10 cellular contexts compared by ENCODE assay signal in genomic region chr19:41563847-41564514, GRCh38. TPM values are rescaled to one million over a fixed set of nuclear protein-coding genes. Genes with fewer than 3 reads are reported as not detected.
DNase-seq lines count a peak whose midpoint lies in the region; ATAC-seq, FAIRE-seq and TF ChIP-seq lines count a peak whose summit lies in the region.
"Had no signal": no experiment of that assay in that cellular context is flagged by ENCODE, and none has a peak within 500 bp of the region (broad histone marks: within the 10 kb centered on the region; RNA-seq: fewer than 3 reads in every experiment).

No MANE protein-coding gene starts in this region.

- FAIRE-seq in GM12892 (lab: Jason Lieb, UNC), result no peak

- H3K9me3 ChIP-seq in effector memory CD4-positive, alpha-beta T cell (ENCODE audit: control insufficient read depth, low read length), result no peaks in the 10 kb centered on the region
- H3K9me3 ChIP-seq: right lobe of liver had no signal

- H3K9me3 Mint-ChIP-seq in activated CD8-positive, alpha-beta memory T cell treated with anti-CD3 and anti-CD28 coated beads, Interleukin-2, amount 10 ng/mL, durations not matched to agents 7 days and 5 days (ENCODE audit: low read depth), result no peaks in the 10 kb centered on the region
- no peaks in the 10 kb centered on the region for H3K9me3 Mint-ChIP-seq in T-helper 2 cell treated with Interferon-gamma antibody and Interleukin-4, amounts not matched to agents 5 μg/mL and 100 μg/mL, for 36 hours

- H3K27ac ChIP-seq in effector memory CD4-positive, alpha-beta T cell (ENCODE audit: insufficient read depth, low read length, poor library complexity, severe bottlenecking), result peak overlapping the region; percentile 64
- H3K27ac ChIP-seq: right lobe of liver had no signal

- no peak overlapping the region for H3K27ac Mint-ChIP-seq in activated CD8-positive, alpha-beta memory T cell treated with anti-CD3 and anti-CD28 coated beads, Interleukin-2, amount 10 ng/mL, durations not matched to agents 7 days and 5 days
- H3K27ac Mint-ChIP-seq in T-helper 2 cell treated with Interferon-gamma antibody and Interleukin-4, amounts not matched to agents 5 μg/mL and 100 μg/mL, for 36 hours, result peak overlapping the region; percentile 21

- H3K4me3 ChIP-seq in effector memory CD4-positive, alpha-beta T cell (ENCODE audit: insufficient read depth, low read depth, low read length, poor library complexity, severe bottlenecking), result peak overlapping the region; percentile 23
- H3K4me3 ChIP-seq: right lobe of liver had no signal

- peak; percentile 52 for ATAC-seq in activated CD8-positive, alpha-beta memory T cell treated with anti-CD3 and anti-CD28 coated beads, Interleukin-2, amount 10 ng/mL, durations not matched to agents 7 days and 5 days
- peak; percentile 79 for ATAC-seq in stimulated activated naive CD8-positive, alpha-beta T cell treated with anti-CD3 and anti-CD28 coated beads, Interleukin-15, Interleukin-2, amounts not matched to agents 100 U/mL and 50 U/mL, for 24 hours
- no peak for ATAC-seq in HG03460 (IDR thresholded peaks at IDR 0.05; ENCODE audit: unreplicated experiment)
- ATAC-seq in left ventricle myocardium superior, result no peak

- no peak for DNase-seq in activated CD8-positive, alpha-beta memory T cell treated with anti-CD3 and anti-CD28 coated beads, Interleukin-2, amount 10 ng/mL, durations not matched to agents 7 days and 5 days
- DNase-seq in activated CD8-positive, alpha-beta memory T cell treated with anti-CD3 and anti-CD28 coated beads for 24 hours, result no peak
- DNase-seq in T-helper 2 cell treated with Interferon-gamma antibody and Interleukin-4, amounts not matched to agents 5 μg/mL and 100 μg/mL, for 36 hours (ENCODE audit: low spot score), result no peak
- DNase-seq in effector memory CD4-positive, alpha-beta T cell, result peak; percentile 28 to 52 (median 43)
- peak; percentile 56 for DNase-seq in stimulated activated naive CD8-positive, alpha-beta T cell treated with anti-CD3 and anti-CD28 coated beads, Interleukin-15, Interleukin-2, amounts not matched to agents 100 U/mL and 50 U/mL, for 24 hours
- no peak for DNase-seq in GM12892 (ENCODE audit: insufficient read length)
- no peak for DNase-seq in left ventricle myocardium superior

- no peaks in the 10 kb centered on the region for H3K36me3 ChIP-seq in effector memory CD4-positive, alpha-beta T cell (ENCODE audit: control insufficient read depth, insufficient read depth, low read length)
- H3K36me3 ChIP-seq: right lobe of liver had no signal

- peaks cover 37% of the 10 kb centered on the region for H3K4me1 ChIP-seq in effector memory CD4-positive, alpha-beta T cell (ENCODE audit: control insufficient read depth, insufficient read depth, low read length, poor library complexity, severe bottlenecking)
- H3K4me1 ChIP-seq: right lobe of liver had no signal

- CTCF ChIA-PET in activated CD8-positive, alpha-beta memory T cell treated with anti-CD3 and anti-CD28 coated beads, Interleukin-2, amount 10 ng/mL, durations not matched to agents 7 days and 5 days (lab: Charles Lee), result interaction anchor here (0.7 to 23.1 kb wide), 14 partner anchors 8 to 124 kb away, joined by 3 to 497 read pairs (median 8); partner anchors contain the start of genes CEACAM21 and DMAC2

- peaks cover 52% of the 10 kb centered on the region for H3K4me1 Mint-ChIP-seq in activated CD8-positive, alpha-beta memory T cell treated with anti-CD3 and anti-CD28 coated beads, Interleukin-2, amount 10 ng/mL, durations not matched to agents 7 days and 5 days
- H3K4me1 Mint-ChIP-seq in T-helper 2 cell treated with Interferon-gamma antibody and Interleukin-4, amounts not matched to agents 5 μg/mL and 100 μg/mL, for 36 hours (ENCODE audit: low read depth), result peaks cover 54% of the 10 kb centered on the region

- H3K27me3 ChIP-seq in effector memory CD4-positive, alpha-beta T cell (replicated peaks; ENCODE audit: control insufficient read depth, insufficient read depth, low read length, poor library complexity, severe bottlenecking), result no peaks in the 10 kb centered on the region

- TF ChIP-seq POLR2A in GM12892 (IDR thresholded peaks at IDR 0.05; ENCODE audit: low read depth, low read length), result no peak

- H3K27me3 Mint-ChIP-seq in activated CD8-positive, alpha-beta memory T cell treated with anti-CD3 and anti-CD28 coated beads, Interleukin-2, amount 10 ng/mL, durations not matched to agents 7 days and 5 days, result no peaks in the 10 kb centered on the region
- peaks cover 13% of the 10 kb centered on the region for H3K27me3 Mint-ChIP-seq in T-helper 2 cell treated with Interferon-gamma antibody and Interleukin-4, amounts not matched to agents 5 μg/mL and 100 μg/mL, for 36 hours (ENCODE audit: low read depth)

- H3K4me3 Mint-ChIP-seq in activated CD8-positive, alpha-beta memory T cell treated with anti-CD3 and anti-CD28 coated beads, Interleukin-2, amount 10 ng/mL, durations not matched to agents 7 days and 5 days, result no peak overlapping the region
- H3K4me3 Mint-ChIP-seq in T-helper 2 cell treated with Interferon-gamma antibody and Interleukin-4, amounts not matched to agents 5 μg/mL and 100 μg/mL, for 36 hours, result peak overlapping the region; percentile 50

- intact Hi-C loops in left ventricle myocardium superior (cut with micrococcal nuclease), result loop anchor here (10.0 kb wide), 1 partner anchor 109 kb away; no protein-coding TSS in a partner anchor

- H3K36me3 Mint-ChIP-seq in activated CD8-positive, alpha-beta memory T cell treated with anti-CD3 and anti-CD28 coated beads, Interleukin-2, amount 10 ng/mL, durations not matched to agents 7 days and 5 days, result peaks cover 35% of the 10 kb centered on the region
- H3K36me3 Mint-ChIP-seq in T-helper 2 cell treated with Interferon-gamma antibody and Interleukin-4, amounts not matched to agents 5 μg/mL and 100 μg/mL, for 36 hours (ENCODE audit: low read depth), result peaks cover 55% of the 10 kb centered on the region

RNA-seq across cellular contexts. Expression of gene CEACAM21, which starts 12.0 kb away (rescaled TPM):
- 10 to 100 TPM; 54.6 to 57.1 TPM for total RNA-seq in activated CD8-positive, alpha-beta memory T cell treated with anti-CD3 and anti-CD28 coated beads, Interleukin-2, amount 10 ng/mL, durations not matched to agents 7 days and 5 days
- polyA plus RNA-seq in GM12892 (2012; ENCODE audit: missing spikeins), result 21.8 TPM
- 0.99 TPM for total RNA-seq in left ventricle myocardium superior
- total RNA-seq: LHCN-M2 had no signal

Comparison
In these comparisons a context has a peak if more than half of its experiments do, and no peak if none do; other contexts are left out.
1. ATAC-seq: peak in activated CD8-positive, alpha-beta memory T cell treated with anti-CD3 and anti-CD28 coated beads, Interleukin-2, amount 10 ng/mL, durations not matched to agents 7 days and 5 days (single experiment) and stimulated activated naive CD8-positive, alpha-beta T cell treated with anti-CD3 and anti-CD28 coated beads, Interleukin-15, Interleukin-2, amounts not matched to agents 100 U/mL and 50 U/mL, for 24 hours (single experiment); none in HG03460 (single experiment) and left ventricle myocardium superior (single experiment).
2. DNase-seq: peak in effector memory CD4-positive, alpha-beta T cell (3 of 3) and stimulated activated naive CD8-positive, alpha-beta T cell treated with anti-CD3 and anti-CD28 coated beads, Interleukin-15, Interleukin-2, amounts not matched to agents 100 U/mL and 50 U/mL, for 24 hours (single experiment); none in activated CD8-positive, alpha-beta memory T cell treated with anti-CD3 and anti-CD28 coated beads, Interleukin-2, amount 10 ng/mL, durations not matched to agents 7 days and 5 days (single experiment), activated CD8-positive, alpha-beta memory T cell treated with anti-CD3 and anti-CD28 coated beads for 24 hours (single experiment), T-helper 2 cell treated with Interferon-gamma antibody and Interleukin-4, amounts not matched to agents 5 μg/mL and 100 μg/mL, for 36 hours (single experiment), GM12892 (single experiment) and left ventricle myocardium superior (single experiment).
3. RNA of gene CEACAM21, which starts 12.0 kb away (total RNA-seq): 54.6 to 57.1 TPM in activated CD8-positive, alpha-beta memory T cell treated with anti-CD3 and anti-CD28 coated beads, Interleukin-2, amount 10 ng/mL, durations not matched to agents 7 days and 5 days; 0.99 TPM in left ventricle myocardium superior (single experiment); every median in the first group is over 10 times any median in the second.